In the genomic region with DNA sequence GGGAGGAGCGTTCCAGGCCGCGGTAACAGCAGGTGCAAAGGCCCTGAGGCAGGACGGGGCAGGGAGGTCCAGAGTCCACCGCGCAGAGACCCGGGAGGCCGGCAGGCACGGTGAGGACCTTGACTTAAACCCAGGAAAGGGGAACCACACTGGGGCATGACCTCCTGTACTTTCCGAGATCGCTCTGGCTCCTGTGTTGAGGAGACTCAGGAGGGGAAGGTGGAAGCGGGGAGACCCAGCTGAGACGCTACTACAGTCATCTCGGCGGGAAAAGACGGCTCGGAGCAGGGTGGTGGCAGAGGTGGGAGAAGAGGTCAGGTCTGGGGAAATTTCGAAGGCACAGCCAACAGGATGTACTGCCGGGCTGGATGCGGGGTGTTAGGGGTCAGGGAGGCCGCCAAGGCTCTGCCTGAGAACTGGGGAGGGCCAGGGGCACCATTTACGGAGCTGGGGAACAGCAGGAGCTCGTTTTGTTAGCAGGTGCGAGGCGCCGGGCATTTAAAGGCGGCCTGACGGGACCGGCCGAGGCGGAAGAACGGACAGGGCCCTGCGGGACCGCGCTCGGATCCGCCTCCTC, we compare ENCODE assay signal across 1 cellular context.
A peak's percentile ranks its signal among the peaks of the same experiment; 100 is the strongest.
TF ChIP-seq lines count a peak whose summit lies in the region.

No MANE protein-coding gene starts in this region.

TF ChIP-seq in H1, 55 proteins besides CTCF, POLR2A, EP300 and RAD21:
- no peak for TF ChIP-seq FOSL1 (IDR thresholded peaks at IDR 0.05; ENCODE audit: insufficient read depth, low read depth, low read length)
- no peak for TF ChIP-seq CHD7 (IDR thresholded peaks at IDR 0.05; ENCODE audit: insufficient replicate concordance, low read length)
- peak; percentile 8; the same call in 1 of the 2 replicates for TF ChIP-seq POLR2AphosphoS5 (IDR thresholded peaks at IDR 0.05; ENCODE audit: low read depth, low read length)
- TF ChIP-seq SIN3A (conservative IDR thresholded peaks at IDR 0.05 in 1 of 2, IDR thresholded peaks at IDR 0.05 in 1 of 2; ENCODE audit: low read depth in 1 of 2, low read length in 2 of 2) = peak in 1 of 2 experiments; percentile 38; a peak in 1 of 4 replicates
- no peak for TF ChIP-seq KDM4A (IDR thresholded peaks at IDR 0.05; ENCODE audit: low read depth, low read length, severe bottlenecking)
- no peak for TF ChIP-seq GABPA (IDR thresholded peaks at IDR 0.05; ENCODE audit: borderline replicate concordance, insufficient read depth, low read length)
- no peak for TF ChIP-seq ZNF274 (IDR thresholded peaks at IDR 0.05; ENCODE audit: borderline replicate concordance, extremely low read depth, low read length)
- TF ChIP-seq, protein P1, sequence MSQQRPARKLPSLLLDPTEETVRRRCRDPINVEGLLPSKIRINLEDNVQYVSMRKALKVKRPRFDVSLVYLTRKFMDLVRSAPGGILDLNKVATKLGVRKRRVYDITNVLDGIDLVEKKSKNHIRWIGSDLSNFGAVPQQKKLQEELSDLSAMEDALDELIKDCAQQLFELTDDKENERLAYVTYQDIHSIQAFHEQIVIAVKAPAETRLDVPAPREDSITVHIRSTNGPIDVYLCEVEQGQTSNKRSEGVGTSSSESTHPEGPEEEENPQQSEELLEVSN (IDR thresholded peaks at IDR 0.05) = peak; percentile 91
- TF ChIP-seq CHD2 (IDR thresholded peaks at IDR 0.05; ENCODE audit: low read length) = 0 out of 2 replicates have a peak, but pooled peaks have one; percentile 12
- TF ChIP-seq, protein P2, sequence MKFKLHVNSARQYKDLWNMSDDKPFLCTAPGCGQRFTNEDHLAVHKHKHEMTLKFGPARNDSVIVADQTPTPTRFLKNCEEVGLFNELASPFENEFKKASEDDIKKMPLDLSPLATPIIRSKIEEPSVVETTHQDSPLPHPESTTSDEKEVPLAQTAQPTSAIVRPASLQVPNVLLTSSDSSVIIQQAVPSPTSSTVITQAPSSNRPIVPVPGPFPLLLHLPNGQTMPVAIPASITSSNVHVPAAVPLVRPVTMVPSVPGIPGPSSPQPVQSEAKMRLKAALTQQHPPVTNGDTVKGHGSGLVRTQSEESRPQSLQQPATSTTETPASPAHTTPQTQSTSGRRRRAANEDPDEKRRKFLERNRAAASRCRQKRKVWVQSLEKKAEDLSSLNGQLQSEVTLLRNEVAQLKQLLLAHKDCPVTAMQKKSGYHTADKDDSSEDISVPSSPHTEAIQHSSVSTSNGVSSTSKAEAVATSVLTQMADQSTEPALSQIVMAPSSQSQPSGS (IDR thresholded peaks at IDR 0.05; ENCODE audit: low read length) = no peak
- TF ChIP-seq YY1 (IDR thresholded peaks at IDR 0.05; ENCODE audit: low read depth, low read length) = no peak
- peak; percentile 81; the same call in 1 of the 2 replicates for TF ChIP-seq KDM1A (IDR thresholded peaks at IDR 0.05; ENCODE audit: borderline replicate concordance, low read length)
